In genomic region chr5:32363030-32363429, GRCh38 we compare ENCODE assay signal across 29 cellular contexts.
"Had no signal": no experiment of that assay in that cellular context is flagged by ENCODE, and none has a peak within 500 bp of the region (broad histone marks: within the 10 kb centered on the region; RNA-seq: fewer than 3 reads in every experiment).

No MANE protein-coding gene starts in this region.

- H3K9me3 ChIP-seq: esophagus muscularis mucosa, gastroesophageal sphincter, heart left ventricle, neutrophil, pancreas, testis, tibial artery had no signal

- FAIRE-seq: endothelial cell of umbilical vein, kidney, pancreas had no signal

- H3K4me1 ChIP-seq: esophagus muscularis mucosa, foreskin keratinocyte, gastroesophageal sphincter, heart left ventricle, pancreas, testis, tibial artery had no signal

- H3K27me3 Mint-ChIP-seq: memory B cell, progenitor cell of endocrine pancreas, type B pancreatic cell had no signal

- H3K4me2 ChIP-seq: hepatocyte, smooth muscle cell had no signal

- ATAC-seq: foreskin keratinocyte; gastroesophageal sphincter; heart left ventricle; left lobe of liver; natural killer cell; pancreas; sciatic nerve; stimulated activated naive CD8-positive, alpha-beta T cell treated with anti-CD3 and anti-CD28 coated beads, Interleukin-15, Interleukin-2, amounts not matched to agents 100 U/mL and 50 U/mL, for 24 hours had no signal

- H3K4me3 ChIP-seq: coronary artery, esophagus muscularis mucosa, gastroesophageal sphincter, heart left ventricle, hepatocyte, lung, pancreas, smooth muscle cell, testis, tibial artery had no signal

- H3K27me3 ChIP-seq: esophagus muscularis mucosa, foreskin keratinocyte, gastroesophageal sphincter, heart left ventricle, hepatocyte, neutrophil, pancreas, testis, tibial artery had no signal

- DNase-seq: dermis blood vessel endothelial cell; effector memory CD4-positive, alpha-beta T cell; foreskin keratinocyte; heart left ventricle; kidney; natural killer cell; pancreas; stimulated activated CD4-positive, alpha-beta T cell treated with anti-CD3 and anti-CD28 coated beads, Interleukin-12 subunit alpha, Interleukin-12 subunit beta, amount 100 ng/mL, for 4 hours; stimulated activated CD4-positive, alpha-beta T cell treated with anti-CD3 and anti-CD28 coated beads, Interleukin-1b, Interleukin-23, amount 100 ng/mL, for 48 hours; stimulated activated CD4-positive, alpha-beta T cell treated with anti-CD3 and anti-CD28 coated beads, Interleukin-4, amount 100 ng/mL, for 1 hour; stimulated activated CD8-positive, alpha-beta memory T cell treated with anti-CD3 and anti-CD28 coated beads, Interleukin-4, amount 100 ng/mL, for 48 hours; stimulated activated naive CD8-positive, alpha-beta T cell treated with anti-CD3 and anti-CD28 coated beads, Interleukin-15, Interleukin-2, amounts not matched to agents 100 U/mL and 50 U/mL, for 24 hours; substantia nigra; testis; tibial artery had no signal

- H3K27ac Mint-ChIP-seq: memory B cell, progenitor cell of endocrine pancreas, type B pancreatic cell had no signal

- H2AFZ ChIP-seq: hepatocyte had no signal

- H3K4me3 Mint-ChIP-seq: memory B cell, natural killer cell, neural crest cell, type B pancreatic cell had no signal

- H3K27ac ChIP-seq: coronary artery, esophagus muscularis mucosa, foreskin keratinocyte, gastroesophageal sphincter, heart left ventricle, hepatocyte, neutrophil, pancreas, testis, tibial artery had no signal

- H3K4me1 Mint-ChIP-seq: memory B cell, natural killer cell, neural crest cell had no signal

- H3K9me3 Mint-ChIP-seq: memory B cell, natural killer cell, neural crest cell, type B pancreatic cell had no signal
